8 cellular contexts compared by ENCODE assay signal in the genomic region with DNA sequence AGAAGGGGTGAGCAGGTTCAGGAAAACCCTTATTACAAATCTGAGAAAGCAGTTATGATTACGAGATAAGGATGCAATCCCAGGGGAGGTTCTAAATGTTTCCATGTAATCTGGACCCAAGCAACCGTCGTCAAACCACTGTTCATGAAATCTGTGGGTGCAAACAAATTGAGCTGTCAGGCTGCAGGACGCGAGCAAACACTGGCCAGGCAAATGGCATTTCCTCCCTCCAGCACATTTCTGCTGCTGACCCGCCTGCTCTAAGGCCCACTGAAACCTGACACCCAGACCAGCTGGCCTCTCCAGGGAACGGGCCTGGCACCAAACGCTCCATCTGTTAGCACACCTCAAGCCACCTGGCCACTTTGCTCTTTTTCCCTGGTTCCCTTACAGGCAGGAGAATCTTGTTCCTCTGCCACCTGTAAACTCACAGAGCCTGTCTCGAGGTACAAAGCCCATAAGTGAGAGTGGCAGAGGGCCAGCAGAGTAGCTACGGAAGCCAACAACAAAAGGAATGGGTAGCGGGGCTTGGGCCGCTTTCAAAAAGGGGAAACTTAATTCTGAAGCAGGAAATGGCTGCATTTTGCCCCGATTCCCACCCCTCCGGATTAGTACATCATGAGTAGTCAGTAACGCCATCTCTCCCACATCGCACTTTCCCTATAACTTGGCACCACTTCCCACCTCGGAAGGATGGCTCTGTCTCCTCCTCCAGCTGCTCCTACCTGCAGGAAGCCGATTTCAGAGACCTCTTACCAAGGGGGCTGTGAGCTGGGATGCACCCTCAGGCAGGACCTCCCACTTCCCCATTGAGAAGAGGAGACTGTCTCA. TPM values are rescaled to one million over a fixed set of nuclear protein-coding genes. Genes with fewer than 3 reads are reported as not detected.
DNase-seq lines count a peak whose midpoint lies in the region; ATAC-seq and TF ChIP-seq lines count a peak whose summit lies in the region.

No MANE protein-coding gene starts in this region.

- TF ChIP-seq EP300 in SK-N-SH (IDR thresholded peaks at IDR 0.05; ENCODE audit: borderline replicate concordance in 1 of 2, low read depth in 1 of 2, low read length in 1 of 2), result peak; percentile 68 to 73; a peak in 3 of 4 replicates

- peaks cover 37 to 51% of the 10 kb centered on the region in 2 experiments for H3K4me1 ChIP-seq in SK-N-SH (ENCODE audit: control insufficient read depth in 1 of 2, insufficient read depth in 2 of 2, low read depth in 1 of 2, low read length in 1 of 2)

- no peaks in the 10 kb centered on the region for H3K79me2 ChIP-seq in SK-N-SH (ENCODE audit: insufficient read depth)

- H3F3A ChIP-seq in SK-N-SH (replicated peaks; ENCODE audit: insufficient read depth), result peaks cover 8% of the 10 kb centered on the region

- peak overlapping the region; percentile 34; the same call in 1 of the 2 replicates for H3K4me2 ChIP-seq in SK-N-SH

- peak overlapping the region; percentile 75 to 76 for H3K27ac ChIP-seq in SK-N-SH (ENCODE audit: low read depth in 2 of 2, low read length in 1 of 2)

- no peaks in the 10 kb centered on the region for H3K36me3 ChIP-seq in SK-N-SH (replicated peaks in 1 of 2; ENCODE audit: control insufficient read depth in 1 of 2, insufficient read depth in 2 of 2, low read length in 1 of 2)

- CTCF ChIA-PET in SK-N-SH (lab: Yijun Ruan, JAX), result interaction anchor here (0.7 to 1.0 kb wide), 3 partner anchors 10 to 88 kb away, joined by 3 read pairs; no protein-coding TSS in a partner anchor

- no peaks in the 10 kb centered on the region for H4K20me1 ChIP-seq in SK-N-SH (ENCODE audit: insufficient read depth)

- POLR2A ChIA-PET in SK-N-SH (lab: Yijun Ruan, JAX), result no interaction called here

- no peak overlapping the region for H2AFZ ChIP-seq in SK-N-SH (ENCODE audit: low read depth)

- no peaks in the 10 kb centered on the region for H3K27me3 ChIP-seq in SK-N-SH (ENCODE audit: insufficient read depth)

- H3K9me2 ChIP-seq in SK-N-SH, result no peaks in the 10 kb centered on the region

- WGBS in SK-N-SH (ENCODE audit: low lambda C conversion rate), result 42% methylated on average over 16 of the region's 18 CpGs

- TF ChIP-seq CTCF in SK-N-SH (IDR thresholded peaks at IDR 0.05), result no peak

- ATAC-seq in GM19023 (IDR thresholded peaks at IDR 0.05; ENCODE audit: unreplicated experiment) (no peak), GM18519 (IDR thresholded peaks at IDR 0.05; ENCODE audit: low FRiP score, unreplicated experiment) (no peak)

- H3K9me3 ChIP-seq in SK-N-SH, result no peaks in the 10 kb centered on the region

- TF ChIP-seq RAD21 in SK-N-SH (IDR thresholded peaks at IDR 0.05; ENCODE audit: low read length), result no peak

- no peak overlapping the region for H3K4me3 ChIP-seq in SK-N-SH (ENCODE audit: low read depth in 2 of 2, low read length in 1 of 2)

- peak; percentile 96 for DNase-seq in COLO668 (lab: John Stamatoyannopoulos, UW; ENCODE audit: unreplicated experiment)
- DNase-seq in M059J (ENCODE audit: low read depth), result peak; percentile 56
- peak; percentile 75 for DNase-seq in SK-N-SH
- DNase-seq in glomerular visceral epithelial cell (ENCODE audit: extremely low spot score), result peak; percentile 57
- DNase-seq in retina, result peak; percentile 67
- DNase-seq in DMS114 treated with DMSO at 0.1 percent for 48 hours (lab: John Stamatoyannopoulos, UW; ENCODE audit: unreplicated experiment), result no peak

- H3K9ac ChIP-seq in SK-N-SH, result peak overlapping the region; percentile 4; the same call in 1 of the 2 replicates

TF ChIP-seq in SK-N-SH, 30 proteins besides CTCF, POLR2A, EP300 and RAD21 (continues in another document):
- TF ChIP-seq, protein P1, sequence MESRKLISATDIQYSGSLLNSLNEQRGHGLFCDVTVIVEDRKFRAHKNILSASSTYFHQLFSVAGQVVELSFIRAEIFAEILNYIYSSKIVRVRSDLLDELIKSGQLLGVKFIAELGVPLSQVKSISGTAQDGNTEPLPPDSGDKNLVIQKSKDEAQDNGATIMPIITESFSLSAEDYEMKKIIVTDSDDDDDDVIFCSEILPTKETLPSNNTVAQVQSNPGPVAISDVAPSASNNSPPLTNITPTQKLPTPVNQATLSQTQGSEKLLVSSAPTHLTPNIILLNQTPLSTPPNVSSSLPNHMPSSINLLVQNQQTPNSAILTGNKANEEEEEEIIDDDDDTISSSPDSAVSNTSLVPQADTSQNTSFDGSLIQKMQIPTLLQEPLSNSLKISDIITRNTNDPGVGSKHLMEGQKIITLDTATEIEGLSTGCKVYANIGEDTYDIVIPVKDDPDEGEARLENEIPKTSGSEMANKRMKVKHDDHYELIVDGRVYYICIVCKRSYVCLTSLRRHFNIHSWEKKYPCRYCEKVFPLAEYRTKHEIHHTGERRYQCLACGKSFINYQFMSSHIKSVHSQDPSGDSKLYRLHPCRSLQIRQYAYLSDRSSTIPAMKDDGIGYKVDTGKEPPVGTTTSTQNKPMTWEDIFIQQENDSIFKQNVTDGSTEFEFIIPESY (IDR thresholded peaks at IDR 0.05; ENCODE audit: borderline replicate concordance, low read depth), result peak; percentile 25; the same call in 1 of the 2 replicates
- peak; percentile 75 for TF ChIP-seq NFIC (IDR thresholded peaks at IDR 0.05; ENCODE audit: borderline replicate concordance)
- TF ChIP-seq, protein P2, sequence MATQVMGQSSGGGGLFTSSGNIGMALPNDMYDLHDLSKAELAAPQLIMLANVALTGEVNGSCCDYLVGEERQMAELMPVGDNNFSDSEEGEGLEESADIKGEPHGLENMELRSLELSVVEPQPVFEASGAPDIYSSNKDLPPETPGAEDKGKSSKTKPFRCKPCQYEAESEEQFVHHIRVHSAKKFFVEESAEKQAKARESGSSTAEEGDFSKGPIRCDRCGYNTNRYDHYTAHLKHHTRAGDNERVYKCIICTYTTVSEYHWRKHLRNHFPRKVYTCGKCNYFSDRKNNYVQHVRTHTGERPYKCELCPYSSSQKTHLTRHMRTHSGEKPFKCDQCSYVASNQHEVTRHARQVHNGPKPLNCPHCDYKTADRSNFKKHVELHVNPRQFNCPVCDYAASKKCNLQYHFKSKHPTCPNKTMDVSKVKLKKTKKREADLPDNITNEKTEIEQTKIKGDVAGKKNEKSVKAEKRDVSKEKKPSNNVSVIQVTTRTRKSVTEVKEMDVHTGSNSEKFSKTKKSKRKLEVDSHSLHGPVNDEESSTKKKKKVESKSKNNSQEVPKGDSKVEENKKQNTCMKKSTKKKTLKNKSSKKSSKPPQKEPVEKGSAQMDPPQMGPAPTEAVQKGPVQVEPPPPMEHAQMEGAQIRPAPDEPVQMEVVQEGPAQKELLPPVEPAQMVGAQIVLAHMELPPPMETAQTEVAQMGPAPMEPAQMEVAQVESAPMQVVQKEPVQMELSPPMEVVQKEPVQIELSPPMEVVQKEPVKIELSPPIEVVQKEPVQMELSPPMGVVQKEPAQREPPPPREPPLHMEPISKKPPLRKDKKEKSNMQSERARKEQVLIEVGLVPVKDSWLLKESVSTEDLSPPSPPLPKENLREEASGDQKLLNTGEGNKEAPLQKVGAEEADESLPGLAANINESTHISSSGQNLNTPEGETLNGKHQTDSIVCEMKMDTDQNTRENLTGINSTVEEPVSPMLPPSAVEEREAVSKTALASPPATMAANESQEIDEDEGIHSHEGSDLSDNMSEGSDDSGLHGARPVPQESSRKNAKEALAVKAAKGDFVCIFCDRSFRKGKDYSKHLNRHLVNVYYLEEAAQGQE (IDR thresholded peaks at IDR 0.05; ENCODE audit: low read depth, low read length), result no peak
- TF ChIP-seq, protein P3, sequence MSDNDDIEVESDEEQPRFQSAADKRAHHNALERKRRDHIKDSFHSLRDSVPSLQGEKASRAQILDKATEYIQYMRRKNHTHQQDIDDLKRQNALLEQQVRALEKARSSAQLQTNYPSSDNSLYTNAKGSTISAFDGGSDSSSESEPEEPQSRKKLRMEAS (IDR thresholded peaks at IDR 0.05; ENCODE audit: low read depth), result peak; percentile 78
- TF ChIP-seq, protein P4, sequence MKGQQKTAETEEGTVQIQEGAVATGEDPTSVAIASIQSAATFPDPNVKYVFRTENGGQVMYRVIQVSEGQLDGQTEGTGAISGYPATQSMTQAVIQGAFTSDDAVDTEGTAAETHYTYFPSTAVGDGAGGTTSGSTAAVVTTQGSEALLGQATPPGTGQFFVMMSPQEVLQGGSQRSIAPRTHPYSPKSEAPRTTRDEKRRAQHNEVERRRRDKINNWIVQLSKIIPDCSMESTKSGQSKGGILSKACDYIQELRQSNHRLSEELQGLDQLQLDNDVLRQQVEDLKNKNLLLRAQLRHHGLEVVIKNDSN (IDR thresholded peaks at IDR 0.05; ENCODE audit: borderline replicate concordance, low read depth), result no peak
- TF ChIP-seq TEAD4 (IDR thresholded peaks at IDR 0.05; ENCODE audit: borderline replicate concordance, insufficient read depth), result peak; percentile 54; the same call in 1 of the 2 replicates
- TF ChIP-seq FOXJ3 (CRISPR knock-in tag; IDR thresholded peaks at IDR 0.05), result no peak
- peak; percentile 58 for TF ChIP-seq GATA2 (CRISPR knock-in tag; IDR thresholded peaks at IDR 0.05)
- TF ChIP-seq FOXM1 (IDR thresholded peaks at IDR 0.05; ENCODE audit: low read depth), result no peak
- TF ChIP-seq RXRA (IDR thresholded peaks at IDR 0.05; ENCODE audit: borderline replicate concordance, low read depth), result no peak
- no peak for TF ChIP-seq MEF2A (IDR thresholded peaks at IDR 0.05; ENCODE audit: borderline replicate concordance, low read depth)
- peak; percentile 71 for TF ChIP-seq RCOR1 (IDR thresholded peaks at IDR 0.05; ENCODE audit: low read length)
- TF ChIP-seq TCF12 (IDR thresholded peaks at IDR 0.05), result peak; percentile 98
- no peak for TF ChIP-seq FOSL2 (IDR thresholded peaks at IDR 0.05; ENCODE audit: borderline replicate concordance, low read depth)
- no peak for TF ChIP-seq TAF1 (IDR thresholded peaks at IDR 0.05; ENCODE audit: borderline replicate concordance, low read depth, low read length)
- no peak for TF ChIP-seq YY1 (IDR thresholded peaks at IDR 0.05; ENCODE audit: low read depth)
- TF ChIP-seq EZH2phosphoT487 (IDR thresholded peaks at IDR 0.05; ENCODE audit: borderline replicate concordance, low read depth), result no peak
- no peak for TF ChIP-seq RFX5 (IDR thresholded peaks at IDR 0.05; ENCODE audit: low read length)
- no peak for TF ChIP-seq NRF1 (IDR thresholded peaks at IDR 0.05; ENCODE audit: low read depth, low read length)

RNA-seq across cellular contexts. Expression of a gene that starts 26.4 kb away (rescaled TPM):
- not detected in 2 replicates for total RNA-seq in M059J (2014; rRNA removed; shearing (Covaris generic))
- polyA plus RNA-seq in SK-N-SH (2012; rRNA removed), result not detected in 2 replicates
- 0.03 TPM in 1 of 2 replicates, not detected in the other for polyA plus RNA-seq in SK-N-SH (2012; cell fraction: cytosol; rRNA removed)
- 0.09 TPM in 1 of 2 replicates, not detected in the other for polyA plus RNA-seq in SK-N-SH (2012; cell fraction: nucleus; rRNA removed)
